ENCODE assay signal across 7 cellular contexts in genomic region chr6:140774080-140774505, GRCh38.
A peak's percentile ranks its signal among the peaks of the same experiment; 100 is the strongest.
DNase-seq lines count a peak whose midpoint lies in the region; ATAC-seq, FAIRE-seq and TF ChIP-seq lines count a peak whose summit lies in the region.

No MANE protein-coding gene starts in this region.

- H3K4me1 ChIP-seq in body of pancreas = no peaks in the 10 kb centered on the region
- peaks cover 3% of the 10 kb centered on the region for H3K4me1 ChIP-seq in neuron (ENCODE audit: insufficient read depth, low read length)
- peaks cover 0 to 11% (median 8%) of the 10 kb centered on the region in 4 donors for H3K4me1 ChIP-seq in esophagus muscularis mucosa

- no peaks in the 10 kb centered on the region for H3K27me3 ChIP-seq in body of pancreas
- H3K27me3 ChIP-seq in neuron (ENCODE audit: insufficient read depth, low read length) = no peaks in the 10 kb centered on the region
- no peaks in the 10 kb centered on the region for H3K27me3 ChIP-seq in dorsolateral prefrontal cortex
- H3K27me3 ChIP-seq in esophagus muscularis mucosa = no peaks in the 10 kb centered on the region

- TF ChIP-seq CTCF in body of pancreas (IDR thresholded peaks at IDR 0.05) (no peak), dorsolateral prefrontal cortex (IDR thresholded peaks at IDR 0.05 in 54 of 56, conservative IDR thresholded peaks at IDR 0.05 in 2 of 56; ENCODE audit: low read depth in 1 of 56, partially characterized antibody in 56 of 56) (no peak), esophagus muscularis mucosa (IDR thresholded peaks at IDR 0.05) (no peak)

- H3K27ac ChIP-seq in body of pancreas = no peak overlapping the region
- H3K27ac ChIP-seq in dorsolateral prefrontal cortex = peak overlapping the region in 17 of 59 donors; percentile 7 to 72 (median 32)
- no peak overlapping the region for H3K27ac ChIP-seq in esophagus muscularis mucosa (replicated peaks in 1 of 4)

- 44% methylated on average over 3 of the region's 3 CpGs for WGBS in body of pancreas, 2 donors
- WGBS in esophagus muscularis mucosa = 32% methylated on average over 3 of the region's 3 CpGs

- H3K36me3 ChIP-seq in body of pancreas (replicated peaks in 1 of 2; ENCODE audit: insufficient read depth in 1 of 2, low read depth in 2 of 2) (no peaks in the 10 kb centered on the region), neuron (ENCODE audit: insufficient read depth, low read length) (no peaks in the 10 kb centered on the region), esophagus muscularis mucosa (no peaks in the 10 kb centered on the region)

- H3K4me3 ChIP-seq in body of pancreas (no peak overlapping the region), neuron (ENCODE audit: low read length) (no peak overlapping the region), dorsolateral prefrontal cortex (no peak overlapping the region), esophagus muscularis mucosa (no peak overlapping the region)

- DNase-seq in HTR-8/SVneo (ENCODE audit: insufficient read length, low spot score) (peak; percentile 11), body of pancreas (peak in 1 of 4 donors; percentile 3), dorsolateral prefrontal cortex (no peak), esophagus muscularis mucosa (ENCODE audit: extremely low spot score) (no peak)

- peak overlapping the region; percentile 34 for H2AFZ ChIP-seq in neuron (ENCODE audit: low read depth, low read length)

- FAIRE-seq in HTR-8/SVneo (lab: Jason Lieb, UNC) = peak; percentile 49

- H3K9me3 ChIP-seq in body of pancreas = no peaks in the 10 kb centered on the region
- no peaks in the 10 kb centered on the region for H3K9me3 ChIP-seq in neuron (ENCODE audit: low read length)
- no peaks in the 10 kb centered on the region for H3K9me3 ChIP-seq in esophagus muscularis mucosa

- TF ChIP-seq POLR2A in body of pancreas (IDR thresholded peaks at IDR 0.05) = no peak
- TF ChIP-seq POLR2A in esophagus muscularis mucosa (IDR thresholded peaks at IDR 0.05; ENCODE audit: low read depth) = no peak

- peak; percentile 100 for ATAC-seq in GM18499 (IDR thresholded peaks at IDR 0.05; ENCODE audit: insufficient read depth, unreplicated experiment)
- ATAC-seq in GM21717 (IDR thresholded peaks at IDR 0.05; ENCODE audit: unreplicated experiment) = peak; percentile 100
- peak; percentile 12 for ATAC-seq in body of pancreas

- intact Hi-C loops in body of pancreas (cut with DNase I) (no loop called here), dorsolateral prefrontal cortex (cut with DNase I) (no loop called here), esophagus muscularis mucosa (cut with DNase I) (no loop called here)

- TF ChIP-seq EP300 in esophagus muscularis mucosa (IDR thresholded peaks at IDR 0.05) = no peak

Comparison
In these comparisons a context has a peak if more than half of its experiments do, and no peak if none do; other contexts are left out.
1. ATAC-seq: peak in every context shown above with its lines; median percentile 100 in GM18499; 100 in GM21717; 12 in body of pancreas.